Comparison of ENCODE assay signal across 8 cellular contexts in the genomic region with DNA sequence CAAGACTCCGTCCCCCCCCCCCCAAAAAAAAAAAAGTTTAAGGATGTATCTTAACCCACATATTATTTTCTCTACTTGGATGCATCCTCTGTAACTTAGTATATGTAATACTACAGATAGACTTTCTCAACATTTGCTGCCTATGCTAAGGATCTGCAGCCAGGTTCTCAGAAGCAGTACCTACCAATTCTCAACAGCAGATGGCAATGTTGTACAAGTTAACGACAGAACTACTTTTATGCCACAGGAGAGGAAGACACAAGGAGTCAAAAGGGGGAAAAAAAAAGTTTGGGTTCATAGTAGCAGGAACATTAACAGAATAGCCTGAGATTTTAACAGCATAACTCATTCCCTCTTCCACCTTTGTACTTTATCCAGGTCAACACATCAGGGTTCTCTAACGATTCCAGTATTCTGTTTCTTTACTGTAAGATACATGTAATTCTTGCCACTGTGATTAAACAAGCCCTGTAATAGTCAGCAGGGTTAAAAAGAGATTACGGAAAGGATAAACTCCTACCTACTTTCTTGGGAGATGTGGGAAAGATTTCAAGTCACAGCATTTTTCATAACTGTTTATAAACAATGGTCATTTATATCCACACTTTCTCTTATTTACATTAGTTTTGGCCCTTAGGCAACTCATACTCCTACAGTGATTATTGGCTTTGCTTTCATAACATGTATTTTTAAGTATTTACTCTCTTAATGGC. TPM values are rescaled to one million over a fixed set of nuclear protein-coding genes. Genes with fewer than 3 reads are reported as not detected.
DNase-seq lines count a peak whose midpoint lies in the region; ATAC-seq and TF ChIP-seq lines count a peak whose summit lies in the region.

No MANE protein-coding gene starts in this region.

- ATAC-seq in mucosa of descending colon (peak; percentile 84), HG03196 (IDR thresholded peaks at IDR 0.05; ENCODE audit: unreplicated experiment) (no peak)

- peaks cover 85% of the 10 kb centered on the region for H3K79me2 ChIP-seq in GM23248 (ENCODE audit: insufficient read depth)

- H3K4me1 ChIP-seq in BLaER1 treated with 17β-estradiol and CSF1 and Interleukin-3, amounts not matched to agents 10 nM and 100 nM = peaks cover 10 to 44% (median 22%) of the 10 kb centered on the region in 10 experiments
- H3K4me1 ChIP-seq in GM23248 (ENCODE audit: insufficient read depth) (no peaks in the 10 kb centered on the region), mucosa of descending colon (ENCODE audit: low read depth) (peaks cover 19% of the 10 kb centered on the region)

- H2AFZ ChIP-seq in GM23248 = no peak overlapping the region

- intact Hi-C loops in mucosa of descending colon (cut with DNase I, micrococcal nuclease) = loop anchor here in 1 of 2 donors (2.0 kb wide), 1 partner anchor 170 kb away; no protein-coding TSS in a partner anchor

- no peaks in the 10 kb centered on the region for H3K9me2 ChIP-seq in GM23248 (ENCODE audit: insufficient read depth)

- TF ChIP-seq CTCF in VCaP (conservative IDR thresholded peaks at IDR 0.05) = peak; percentile 70
- TF ChIP-seq CTCF in mucosa of descending colon (IDR thresholded peaks at IDR 0.05) = peak; percentile 46

- 27 to 29% methylated on average over 4 of the region's 4 CpGs for WGBS in GM23248 (ENCODE audit: low coverage in 1 of 2, low lambda C conversion rate in 2 of 2, missing lambda C conversion rate in 2 of 2), 2 experiments

- DNase-seq in GM23248 (peak; percentile 78), NCI-H2227 treated with DMSO at 0.1 percent for 48 hours (lab: John Stamatoyannopoulos, UW) (peak; percentile 76), epidermal melanocyte (ENCODE audit: insufficient read length, low spot score) (peak; percentile 50), mucosa of descending colon (peak in 1 of 3 donors; percentile 90), ureter (ENCODE audit: low spot score) (peak; percentile 70)

- peak overlapping the region in 7 of 11 experiments; percentile 2 to 66 (median 41); a peak in 11 of 22 replicates for H3K27ac ChIP-seq in BLaER1 treated with 17β-estradiol and CSF1 and Interleukin-3, amounts not matched to agents 10 nM and 100 nM
- 0 out of 2 replicates have a peak overlapping the region, but pooled peaks have one; percentile 10 for H3K27ac ChIP-seq in GM23248
- no peak overlapping the region for H3K27ac ChIP-seq in VCaP

- H3K9me3 ChIP-seq in BLaER1 treated with 17β-estradiol and CSF1 and Interleukin-3, amounts not matched to agents 10 nM and 100 nM (replicated peaks in 1 of 11) = peaks cover 0 to 10% (median 7%) of the 10 kb centered on the region in 11 experiments; a peak in 15 of 22 replicates
- H3K9me3 ChIP-seq in GM23248 (ENCODE audit: low read depth) = no peaks in the 10 kb centered on the region
- no peaks in the 10 kb centered on the region for H3K9me3 ChIP-seq in mucosa of descending colon

- H3F3A ChIP-seq in GM23248 (ENCODE audit: insufficient read depth) = peaks cover 26% of the 10 kb centered on the region; the same call in 1 of the 2 replicates

- no peak overlapping the region for H3K4me3 ChIP-seq in BLaER1 treated with 17β-estradiol and CSF1 and Interleukin-3, amounts not matched to agents 10 nM and 100 nM
- no peak overlapping the region for H3K4me3 ChIP-seq in GM23248
- H3K4me3 ChIP-seq in mucosa of descending colon = no peak overlapping the region

- in situ Hi-C loops in GM23248 (cut with MboI) = loop anchor here (25.0 kb wide), 1 partner anchor 330 kb away; no protein-coding TSS in a partner anchor

- no peaks in the 10 kb centered on the region for H3K27me3 ChIP-seq in BLaER1 treated with 17β-estradiol and CSF1 and Interleukin-3, amounts not matched to agents 10 nM and 100 nM
- no peaks in the 10 kb centered on the region for H3K27me3 ChIP-seq in GM23248 (replicated peaks; ENCODE audit: insufficient read depth)

- H3K36me3 ChIP-seq in BLaER1 treated with 17β-estradiol and CSF1 and Interleukin-3, amounts not matched to agents 10 nM and 100 nM = peaks cover 47 to 84% (median 66%) of the 10 kb centered on the region in 11 experiments
- H3K36me3 ChIP-seq in GM23248 (ENCODE audit: low read depth) (peaks cover 19% of the 10 kb centered on the region; the same call in 1 of the 2 replicates), mucosa of descending colon (ENCODE audit: low read depth) (no peaks in the 10 kb centered on the region)

- H3K9ac ChIP-seq in BLaER1 treated with 17β-estradiol and CSF1 and Interleukin-3, amounts not matched to agents 10 nM and 100 nM = peak overlapping the region in 1 of 11 experiments; percentile 51; a peak in 2 of 22 replicates
- H3K9ac ChIP-seq in GM23248 = no peak overlapping the region; the same call in 1 of the 2 replicates

- H4K20me1 ChIP-seq in BLaER1 treated with 17β-estradiol and CSF1 and Interleukin-3, amounts not matched to agents 10 nM and 100 nM = peaks cover 0 to 4% (median 0%) of the 10 kb centered on the region in 11 experiments; a peak in 1 of 22 replicates
- H4K20me1 ChIP-seq in GM23248 (ENCODE audit: insufficient read depth) = no peaks in the 10 kb centered on the region

- peak overlapping the region in 3 of 11 experiments; percentile 8 to 61 (median 23); a peak in 2 of 22 replicates for H3K4me2 ChIP-seq in BLaER1 treated with 17β-estradiol and CSF1 and Interleukin-3, amounts not matched to agents 10 nM and 100 nM
- H3K4me2 ChIP-seq in GM23248 (ENCODE audit: unreplicated experiment) = no peak overlapping the region

RNA-seq across cellular contexts. Expression of gene NEK9, which starts 5.7 kb away (rescaled TPM):
- 27.6 and 41.0 TPM in 2 replicates for total RNA-seq in GM23248 (2014; rRNA removed; shearing (Covaris generic))
- polyA plus RNA-seq in GM23248 (2016; fragmentation: Nextera tagmentation; extraction: Ambion mirVana) = 41.2 and 47.6 TPM in 2 replicates
- 100 to 1,000 TPM in 1 of 3 donors, 10 to 100 TPM in 2; 44.7 to 104 (median 49.9) TPM for total RNA-seq in mucosa of descending colon
- total RNA-seq in ureter = 89.2 TPM

RNA-seq across cellular contexts. Expression of gene TMED10, which starts 43.9 kb away (rescaled TPM):
- 359 and 363 TPM in 2 replicates for total RNA-seq in GM23248 (2014; rRNA removed; shearing (Covaris generic))
- polyA plus RNA-seq in GM23248 (2016; fragmentation: Nextera tagmentation; extraction: Ambion mirVana) = 540 and 553 TPM in 2 replicates
- 100 to 1,000 TPM; 223 to 411 (median 317) TPM for total RNA-seq in mucosa of descending colon
- total RNA-seq in ureter = 394 TPM
